Comparison of ENCODE assay signal across 1 cellular context in genomic region chr15:52294881-52295420, GRCh38.
A peak's percentile ranks its signal among the peaks of the same experiment; 100 is the strongest.
TF ChIP-seq lines count a peak whose summit lies in the region.

No MANE protein-coding gene starts in this region.

TF ChIP-seq in HepG2, 621 proteins besides CTCF, POLR2A, EP300 and RAD21 (continued from another document and continues in another):
- no peak for TF ChIP-seq CSRNP1 (CRISPR knock-in tag; IDR thresholded peaks at IDR 0.05)
- 0 out of 2 replicates have a peak, but pooled peaks have one; percentile 39 for TF ChIP-seq ZBTB26 (CRISPR knock-in tag; IDR thresholded peaks at IDR 0.05; ENCODE audit: borderline replicate concordance)
- TF ChIP-seq MED1 (CRISPR knock-in tag; IDR thresholded peaks at IDR 0.05): no peak
- no peak for TF ChIP-seq SETDB1 (CRISPR knock-in tag; IDR thresholded peaks at IDR 0.05; ENCODE audit: borderline replicate concordance)
- no peak for TF ChIP-seq POGZ (CRISPR knock-in tag; IDR thresholded peaks at IDR 0.05)
- TF ChIP-seq TFDP2 (CRISPR knock-in tag; IDR thresholded peaks at IDR 0.05): 0 out of 2 replicates have a peak, but pooled peaks have one; percentile 31
- 0 out of 2 replicates have a peak, but pooled peaks have one; percentile 34 for TF ChIP-seq HMG20B (CRISPR knock-in tag; conservative IDR thresholded peaks at IDR 0.05)
- TF ChIP-seq ZNF563 (CRISPR knock-in tag; IDR thresholded peaks at IDR 0.05): no peak
- TF ChIP-seq YEATS2 (CRISPR knock-in tag; IDR thresholded peaks at IDR 0.05; ENCODE audit: borderline replicate concordance): no peak
- no peak for TF ChIP-seq ZNF7 (CRISPR knock-in tag; IDR thresholded peaks at IDR 0.05)
- no peak; the same call in 1 of the 2 replicates for TF ChIP-seq SRY (CRISPR knock-in tag; IDR thresholded peaks at IDR 0.05)
- TF ChIP-seq RXRB (CRISPR knock-in tag; IDR thresholded peaks at IDR 0.05; ENCODE audit: borderline replicate concordance): no peak
- no peak for TF ChIP-seq HNF1B (CRISPR knock-in tag; IDR thresholded peaks at IDR 0.05)
- no peak for TF ChIP-seq ZNF580 (CRISPR knock-in tag; IDR thresholded peaks at IDR 0.05; ENCODE audit: borderline replicate concordance, low read depth)
- no peak for TF ChIP-seq ZNF737 (CRISPR knock-in tag; IDR thresholded peaks at IDR 0.05; ENCODE audit: borderline replicate concordance)
- TF ChIP-seq TCF7 (IDR thresholded peaks at IDR 0.05; ENCODE audit: low read depth): no peak
- TF ChIP-seq ZNF20 (CRISPR knock-in tag; IDR thresholded peaks at IDR 0.05): no peak
- no peak for TF ChIP-seq ZNF646 (CRISPR knock-in tag; IDR thresholded peaks at IDR 0.05)
- no peak for TF ChIP-seq SYNCRIP (IDR thresholded peaks at IDR 0.05; ENCODE audit: insufficient read depth, low read depth, low read length)
- TF ChIP-seq MXD4 (CRISPR knock-in tag; IDR thresholded peaks at IDR 0.05): no peak
- no peak for TF ChIP-seq THAP7 (CRISPR knock-in tag; IDR thresholded peaks at IDR 0.05)
- TF ChIP-seq MTF2 (CRISPR knock-in tag; IDR thresholded peaks at IDR 0.05; ENCODE audit: borderline replicate concordance): no peak
- TF ChIP-seq KLF6 (CRISPR knock-in tag; IDR thresholded peaks at IDR 0.05): no peak
- no peak for TF ChIP-seq ZNF780A (CRISPR knock-in tag; IDR thresholded peaks at IDR 0.05)
- TF ChIP-seq FOXO1 (CRISPR knock-in tag; IDR thresholded peaks at IDR 0.05): no peak
- TF ChIP-seq GLMP (CRISPR knock-in tag; IDR thresholded peaks at IDR 0.05; ENCODE audit: borderline replicate concordance): no peak
- TF ChIP-seq ZFP90 (CRISPR knock-in tag; IDR thresholded peaks at IDR 0.05; ENCODE audit: borderline replicate concordance): no peak
- no peak for TF ChIP-seq NFYC (CRISPR knock-in tag; IDR thresholded peaks at IDR 0.05)
- TF ChIP-seq SNAPC5 (CRISPR knock-in tag; IDR thresholded peaks at IDR 0.05; ENCODE audit: borderline replicate concordance): no peak
- no peak for TF ChIP-seq SALL2 (CRISPR knock-in tag; IDR thresholded peaks at IDR 0.05)
- TF ChIP-seq REPIN1 (CRISPR knock-in tag; IDR thresholded peaks at IDR 0.05; ENCODE audit: borderline replicate concordance, low read depth): no peak
- no peak for TF ChIP-seq ZNF263 (CRISPR knock-in tag; IDR thresholded peaks at IDR 0.05)
- TF ChIP-seq GPBP1L1 (CRISPR knock-in tag; IDR thresholded peaks at IDR 0.05): no peak
- no peak for TF ChIP-seq ZNF333 (CRISPR knock-in tag; IDR thresholded peaks at IDR 0.05; ENCODE audit: borderline replicate concordance)
- no peak for TF ChIP-seq ZMAT5 (CRISPR knock-in tag; IDR thresholded peaks at IDR 0.05; ENCODE audit: borderline replicate concordance, low read depth)
- no peak for TF ChIP-seq ATF7 (IDR thresholded peaks at IDR 0.05)
- no peak for TF ChIP-seq ATF7 (CRISPR knock-in tag; IDR thresholded peaks at IDR 0.05)
- no peak for TF ChIP-seq MEF2D (CRISPR knock-in tag; IDR thresholded peaks at IDR 0.05)
- no peak for TF ChIP-seq SMARCC2 (IDR thresholded peaks at IDR 0.05)
- TF ChIP-seq ARID2 (CRISPR knock-in tag; IDR thresholded peaks at IDR 0.05; ENCODE audit: borderline replicate concordance): no peak
- TF ChIP-seq SCMH1 (CRISPR knock-in tag; IDR thresholded peaks at IDR 0.05; ENCODE audit: borderline replicate concordance): no peak
- TF ChIP-seq MXD1 (CRISPR knock-in tag; IDR thresholded peaks at IDR 0.05): peak; percentile 7; the same call in 1 of the 2 replicates
- no peak for TF ChIP-seq NFE2L1 (CRISPR knock-in tag; IDR thresholded peaks at IDR 0.05; ENCODE audit: borderline replicate concordance)
- TF ChIP-seq ZNF678 (CRISPR knock-in tag; IDR thresholded peaks at IDR 0.05): peak; percentile 66; the same call in 1 of the 2 replicates
- no peak for TF ChIP-seq ZNF224 (CRISPR knock-in tag; IDR thresholded peaks at IDR 0.05)
- TF ChIP-seq POLR2AphosphoS2 (IDR thresholded peaks at IDR 0.05; ENCODE audit: low read depth, low read length): no peak
- no peak for TF ChIP-seq ZNF660 (CRISPR knock-in tag; IDR thresholded peaks at IDR 0.05; ENCODE audit: borderline replicate concordance, low read depth)
- TF ChIP-seq ONECUT2 (CRISPR knock-in tag; IDR thresholded peaks at IDR 0.05): no peak
- TF ChIP-seq ADNP (CRISPR knock-in tag; IDR thresholded peaks at IDR 0.05): no peak
- TF ChIP-seq ZNF124 (CRISPR knock-in tag; IDR thresholded peaks at IDR 0.05): no peak
- no peak for TF ChIP-seq EHMT2 (IDR thresholded peaks at IDR 0.05; ENCODE audit: borderline replicate concordance, low read depth, low read length)
- no peak; the same call in 1 of the 2 replicates for TF ChIP-seq TBX2 (CRISPR knock-in tag; IDR thresholded peaks at IDR 0.05; ENCODE audit: borderline replicate concordance)
- TF ChIP-seq ZNF44 (CRISPR knock-in tag; IDR thresholded peaks at IDR 0.05): 0 out of 2 replicates have a peak, but pooled peaks have one; percentile 45
- no peak for TF ChIP-seq U2AF1 (optimal IDR thresholded peaks at IDR 0.05; ENCODE audit: low read depth, low read length)
- no peak for TF ChIP-seq MYC (CRISPR knock-in tag; IDR thresholded peaks at IDR 0.05; ENCODE audit: borderline replicate concordance)
- TF ChIP-seq GATAD2A (CRISPR knock-in tag; IDR thresholded peaks at IDR 0.05): peak; percentile 31; the same call in 1 of the 2 replicates
- TF ChIP-seq ZNF274 (CRISPR knock-in tag; IDR thresholded peaks at IDR 0.05): no peak; the same call in 1 of the 2 replicates
